In the genomic region with DNA sequence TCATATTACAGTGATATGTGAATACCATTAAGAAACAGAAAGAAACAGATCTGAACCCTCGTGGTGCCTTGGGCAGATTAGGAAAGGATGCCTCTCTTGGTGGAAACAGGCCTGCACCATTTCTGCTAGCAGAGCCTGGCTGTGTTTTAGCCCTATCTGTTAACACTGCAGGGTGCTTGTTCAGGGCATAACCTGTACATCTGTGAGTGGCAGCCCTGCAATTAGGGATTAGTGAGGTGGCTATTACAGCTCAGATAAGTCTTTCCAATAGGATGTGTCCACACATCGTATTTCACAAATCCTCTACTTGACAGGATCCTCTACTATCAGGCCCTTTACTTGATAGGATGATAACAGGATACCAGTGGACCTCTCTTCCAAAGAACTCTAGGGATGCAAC, we compare ENCODE assay signal across 20 cellular contexts.
"Had no signal": no experiment of that assay in that cellular context is flagged by ENCODE, and none has a peak within 500 bp of the region (broad histone marks: within the 10 kb centered on the region; RNA-seq: fewer than 3 reads in every experiment).

No MANE protein-coding gene starts in this region.

- H3K4me3 ChIP-seq: esophagus squamous epithelium, heart right ventricle, mucosa of descending colon, pancreas, smooth muscle cell, stomach, vagina had no signal

- H3K4me3 Mint-ChIP-seq: activated naive CD8-positive, alpha-beta T cell treated with anti-CD3 and anti-CD28 coated beads for 36 hours; memory B cell; naive B cell; stimulated activated effector memory CD8-positive, alpha-beta T cell treated with anti-CD3 and anti-CD28 coated beads, Interleukin-12 subunit alpha, Interleukin-12 subunit beta, amount 100 ng/mL, for 72 hours had no signal

- H3K9me3 ChIP-seq: pancreas, vagina had no signal

- H3K4me1 ChIP-seq: esophagus squamous epithelium, pancreas, stomach, vagina had no signal

- H3K27ac Mint-ChIP-seq: activated naive CD8-positive, alpha-beta T cell treated with anti-CD3 and anti-CD28 coated beads for 36 hours; memory B cell; stimulated activated effector memory CD8-positive, alpha-beta T cell treated with anti-CD3 and anti-CD28 coated beads, Interleukin-12 subunit alpha, Interleukin-12 subunit beta, amount 100 ng/mL, for 72 hours had no signal

- H3K27me3 Mint-ChIP-seq: activated naive CD8-positive, alpha-beta T cell treated with anti-CD3 and anti-CD28 coated beads for 36 hours; memory B cell; naive B cell had no signal

- H3K27ac ChIP-seq: esophagus squamous epithelium, heart right ventricle, pancreas, stomach, vagina had no signal

- H3K27me3 ChIP-seq: esophagus squamous epithelium, heart right ventricle, pancreas, stomach, vagina had no signal

- DNase-seq: activated CD4-positive, alpha-beta T cell treated with anti-CD3 and anti-CD28 coated beads, Interleukin-2, amount 50 U/mL, for 4 hours; activated naive CD4-positive, alpha-beta T cell; activated naive CD8-positive, alpha-beta T cell treated with anti-CD3 and anti-CD28 coated beads for 36 hours; activated T-cell treated with anti-CD3 and anti-CD28 coated beads for 4 hours; amniotic stem cell; dermis blood vessel endothelial cell; effector memory CD4-positive, alpha-beta T cell; esophagus squamous epithelium; heart right ventricle; kidney glomerular epithelial cell; mucosa of descending colon; naive B cell; pancreas; stimulated activated CD4-positive, alpha-beta T cell treated with anti-CD3 and anti-CD28 coated beads, Interleukin-4, amount 100 ng/mL, for 1 hour; stomach; trophoblast cell had no signal
